Comparison of ENCODE assay signal across 10 cellular contexts in the genomic region with DNA sequence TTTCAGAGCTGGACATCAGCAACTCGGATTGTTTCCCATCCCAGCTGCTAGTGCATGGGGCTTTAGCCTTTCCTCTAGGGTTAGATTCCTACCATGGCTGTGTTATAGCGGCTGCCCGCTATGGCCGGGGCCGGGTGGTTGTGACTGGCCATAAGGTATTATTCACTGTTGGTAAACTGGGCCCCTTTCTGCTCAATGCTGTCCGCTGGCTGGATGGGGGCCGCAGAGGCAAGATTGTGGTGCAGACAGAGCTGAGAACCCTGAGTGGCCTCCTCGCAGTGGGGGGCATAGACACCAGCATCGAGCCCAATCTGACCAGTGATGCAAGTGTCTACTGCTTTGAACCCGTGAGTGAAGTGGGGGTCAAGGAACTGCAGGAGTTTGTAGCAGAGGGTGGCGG. TPM values are rescaled to one million over a fixed set of nuclear protein-coding genes. Genes with fewer than 3 reads are reported as not detected.
DNase-seq lines count a peak whose midpoint lies in the region; ATAC-seq, FAIRE-seq and TF ChIP-seq lines count a peak whose summit lies in the region.
"Not testable (repeated sequence)": the region's sequence is repeated elsewhere in the genome, so short reads cannot be mapped to it uniquely, and the experiment has no call there.
"Had no signal": no experiment of that assay in that cellular context is flagged by ENCODE, and none has a peak within 500 bp of the region (broad histone marks: within the 10 kb centered on the region; RNA-seq: fewer than 3 reads in every experiment).

No MANE protein-coding gene starts in this region.

- TF ChIP-seq EP300 in HepG2 (IDR thresholded peaks at IDR 0.05; ENCODE audit: low read depth in 2 of 2, low read length in 2 of 2); HepG2 (CRISPR knock-in tag; IDR thresholded peaks at IDR 0.05; ENCODE audit: borderline replicate concordance): not testable (repeated sequence)

- FAIRE-seq in bronchial epithelial cell (lab: Jason Lieb, UNC), result peak; percentile 40
- not testable (repeated sequence) for FAIRE-seq in HepG2 (lab: Jason Lieb, UNC)

- DNase-seq in bronchial epithelial cell (ENCODE audit: low read depth); HepG2 (ENCODE audit: low spot score); stimulated activated effector memory CD8-positive, alpha-beta T cell treated with anti-CD3 and anti-CD28 coated beads, Interleukin-12 subunit alpha, Interleukin-12 subunit beta, amount 100 ng/mL, for 72 hours (ENCODE audit: low spot score in 2 of 2): not testable (repeated sequence)
- DNase-seq in left cardiac atrium (peak; percentile 9), progenitor cell of endocrine pancreas (ENCODE audit: low spot score, unreplicated experiment) (peak; percentile 3), aorta (peak in 1 of 2 donors; percentile 25)

- in situ Hi-C loops in HepG2 (cut with HindIII; ENCODE audit: extremely low pct_ligation_motif_present, low pct_unique_long_range_greater_than_20kb), result not testable (repeated sequence)

- H3K4me3 Mint-ChIP-seq in progenitor cell of endocrine pancreas (ENCODE audit: low read depth); stimulated activated effector memory CD8-positive, alpha-beta T cell treated with anti-CD3 and anti-CD28 coated beads, Interleukin-12 subunit alpha, Interleukin-12 subunit beta, amount 100 ng/mL, for 72 hours: not testable (repeated sequence)

- WGBS in HepG2 (ENCODE audit: low lambda C conversion rate), result 49% methylated on average over 3 of the region's 11 CpGs
- 89 to 98% methylated on average over 4 of the region's 11 CpGs for WGBS in aorta, 2 donors

- not testable (repeated sequence) for H3K27me3 Mint-ChIP-seq in progenitor cell of endocrine pancreas

- H3K79me2 ChIP-seq in HepG2 (ENCODE audit: insufficient read depth, low read length), result not testable (repeated sequence)

- H3K36me3 Mint-ChIP-seq in progenitor cell of endocrine pancreas (ENCODE audit: insufficient read depth); stimulated activated effector memory CD8-positive, alpha-beta T cell treated with anti-CD3 and anti-CD28 coated beads, Interleukin-12 subunit alpha, Interleukin-12 subunit beta, amount 100 ng/mL, for 72 hours: not testable (repeated sequence)

- not testable (repeated sequence) for H3K4me2 ChIP-seq in HepG2 (ENCODE audit: low read depth, low read length)

- not testable (repeated sequence) for H3K4me3 ChIP-seq in bronchial epithelial cell (ENCODE audit: low read depth, low read length); HepG2 (replicated peaks in 1 of 3; ENCODE audit: insufficient read depth in 1 of 3, low read depth in 2 of 3, low read length in 3 of 3); aorta (ENCODE audit: low read length in 2 of 2)

- H3K9me3 ChIP-seq in HepG2 (ENCODE audit: low read length); aorta (ENCODE audit: control insufficient read depth, low read length): not testable (repeated sequence)

- CTCF ChIA-PET in HepG2 (lab: Yijun Ruan, JAX; ENCODE audit: low intra/inter-chr PET ratio, low total read pairs), result not testable (repeated sequence)

- H3K9ac ChIP-seq in HepG2 (ENCODE audit: insufficient read depth, low read depth, low read length), result not testable (repeated sequence)

- H3K36me3 ChIP-seq in bronchial epithelial cell (ENCODE audit: control insufficient read depth, insufficient read depth, low read length); HepG2 (replicated peaks in 1 of 2; ENCODE audit: control insufficient read depth in 1 of 2, insufficient read depth in 2 of 2, low read length in 2 of 2); aorta (ENCODE audit: control insufficient read depth in 1 of 2, insufficient read depth in 2 of 2, low read length in 1 of 2): not testable (repeated sequence)

- not testable (repeated sequence) for H3K27me3 ChIP-seq in bronchial epithelial cell (ENCODE audit: control insufficient read depth, insufficient read depth, low read length); HepG2 (ENCODE audit: control insufficient read depth in 1 of 2, insufficient read depth in 2 of 2, low read length in 2 of 2); aorta (ENCODE audit: control insufficient read depth in 1 of 2, insufficient read depth in 2 of 2, low read length in 1 of 2)

- H3K27ac ChIP-seq in HepG2 (ENCODE audit: extremely low read length, insufficient read depth, low read length); aorta (ENCODE audit: low read depth in 1 of 2, low read length in 2 of 2): not testable (repeated sequence)

- peak; percentile 21; the same call in 2 of the 3 replicates for ATAC-seq in SK-N-SH treated with all-trans-retinoic acid at 6 μM for 48 hours
- ATAC-seq in left cardiac atrium, result not testable (repeated sequence)
- ATAC-seq in HepG2, result peak; percentile 21; the same call in 1 of the 3 replicates
- ATAC-seq in stimulated activated effector memory CD8-positive, alpha-beta T cell treated with anti-CD3 and anti-CD28 coated beads, Interleukin-12 subunit alpha, Interleukin-12 subunit beta, amount 100 ng/mL, for 72 hours, result peak; percentile 42
- ATAC-seq in aorta (ENCODE audit: low FRiP score), result peak; percentile 45

- H3K4me1 ChIP-seq in HepG2 (ENCODE audit: insufficient read depth, low read length); aorta (ENCODE audit: control insufficient read depth in 1 of 2, insufficient read depth in 2 of 2, low read length in 2 of 2): not testable (repeated sequence)

- H4K20me1 ChIP-seq in HepG2 (ENCODE audit: insufficient read depth, low read length), result not testable (repeated sequence)

- not testable (repeated sequence) for H2AFZ ChIP-seq in HepG2 (ENCODE audit: low read length)

- POLR2A ChIA-PET in HepG2 (lab: Yijun Ruan, JAX), result not testable (repeated sequence)

- not testable (repeated sequence) for H3K27ac Mint-ChIP-seq in progenitor cell of endocrine pancreas; stimulated activated effector memory CD8-positive, alpha-beta T cell treated with anti-CD3 and anti-CD28 coated beads, Interleukin-12 subunit alpha, Interleukin-12 subunit beta, amount 100 ng/mL, for 72 hours

- not testable (repeated sequence) for BruUV-seq in HepG2 (replicated peaks; lab: Mats Ljungman, UMichigan)

- TF ChIP-seq POLR2A in HepG2 (IDR thresholded peaks at IDR 0.05; ENCODE audit: insufficient read depth in 1 of 2, low read depth in 2 of 2, low read length in 2 of 2), result not testable (repeated sequence)

- H3K9me3 Mint-ChIP-seq in progenitor cell of endocrine pancreas (ENCODE audit: low read depth); stimulated activated effector memory CD8-positive, alpha-beta T cell treated with anti-CD3 and anti-CD28 coated beads, Interleukin-12 subunit alpha, Interleukin-12 subunit beta, amount 100 ng/mL, for 72 hours: not testable (repeated sequence)

- not testable (repeated sequence) for TF ChIP-seq RAD21 in HepG2 (CRISPR knock-in tag; IDR thresholded peaks at IDR 0.05)

- TF ChIP-seq CTCF in bronchial epithelial cell (IDR thresholded peaks at IDR 0.05; ENCODE audit: insufficient read depth, low read length, severe bottlenecking); HepG2 (CRISPR knock-in tag; IDR thresholded peaks at IDR 0.05); progenitor cell of endocrine pancreas (IDR thresholded peaks at IDR 0.05; ENCODE audit: unreplicated experiment): not testable (repeated sequence)

- intact Hi-C loops in left cardiac atrium (cut with DNase I); HepG2 (cut with micrococcal nuclease; ENCODE audit: unreplicated experiment); aorta (cut with DNase I): not testable (repeated sequence)

- not testable (repeated sequence) for H3K4me1 Mint-ChIP-seq in progenitor cell of endocrine pancreas (ENCODE audit: low read depth); stimulated activated effector memory CD8-positive, alpha-beta T cell treated with anti-CD3 and anti-CD28 coated beads, Interleukin-12 subunit alpha, Interleukin-12 subunit beta, amount 100 ng/mL, for 72 hours

RNA-seq across cellular contexts. Expression of gene TCAF2, which starts 22.7 kb away (rescaled TPM):
- total RNA-seq in bronchial epithelial cell (1.1 and 2.3 TPM in 2 replicates), left cardiac atrium (under 1 TPM; 0.55 to 0.71 TPM), HepG2 (2016; rRNA removed; fragmentation: Illumina TruSeq; extraction: Trizol) (0.04 TPM in 1 of 2 replicates, not detected in the other), progenitor cell of endocrine pancreas (0.10 and 0.11 TPM in 2 replicates), aorta (1 to 10 TPM; 3.6 to 6.3 TPM)
- not detected in 2 replicates for total RNA-seq in HepG2 (2016; cell fraction: cytosol; rRNA removed; fragmentation: Illumina TruSeq; extraction: Trizol; ENCODE audit: low read depth)
- total RNA-seq in HepG2 (2016; cell fraction: insoluble cytoplasmic fraction; rRNA removed; fragmentation: Illumina TruSeq; extraction: Trizol), result 0.07 TPM in 1 of 2 replicates, not detected in the other
- total RNA-seq in HepG2 (2016; cell fraction: membrane; rRNA removed; fragmentation: Illumina TruSeq; extraction: Trizol), result 0.03 TPM in 1 of 2 replicates, not detected in the other
- total RNA-seq in HepG2 (2016; cell fraction: nucleus; rRNA removed; fragmentation: Illumina TruSeq; extraction: Trizol), result not detected in 2 replicates
- polyA plus RNA-seq in HepG2 (2011; rRNA removed) (1.8 and 2.8 TPM in 2 replicates), aorta (1 to 10 TPM in 1 of 2 donors, under 1 TPM in 1; 0.50 to 1.9 TPM)
- 1.4 and 2.0 TPM in 2 replicates for polyA plus RNA-seq in HepG2 (2011; cell fraction: cytosol; rRNA removed)
- polyA plus RNA-seq in HepG2 (2011; cell fraction: nucleus; rRNA removed), result 3.3 and 4.9 TPM in 2 replicates
- 0.38 and 0.40 TPM in 2 replicates for polyA plus RNA-seq in HepG2 (2012)
- polyA plus RNA-seq in HepG2 (2016; cell fraction: cytosol; fragmentation: Illumina TruSeq; extraction: Trizol; ENCODE audit: low read depth), result not detected in 2 replicates
- not detected in 2 replicates for polyA plus RNA-seq in HepG2 (2016; cell fraction: insoluble cytoplasmic fraction; fragmentation: Illumina TruSeq; extraction: Trizol; ENCODE audit: low read depth)
- polyA plus RNA-seq in HepG2 (2016; cell fraction: membrane; fragmentation: Illumina TruSeq; extraction: Trizol; ENCODE audit: low read depth), result not detected in 2 replicates
- polyA plus RNA-seq in HepG2 (2016; cell fraction: nucleus; fragmentation: Illumina TruSeq; extraction: Trizol; ENCODE audit: insufficient read depth, low read depth), result not detected in 2 replicates
- 0.98 and 5.5 TPM in 2 replicates for polyA minus RNA-seq in HepG2 (2011; rRNA and poly(A)+ RNA removed; ENCODE audit: low replicate concordance)
- 1.1 and 1.9 TPM in 2 replicates for polyA minus RNA-seq in HepG2 (2011; cell fraction: cytosol; rRNA and poly(A)+ RNA removed)
- 4.5 and 6.7 TPM in 2 replicates for polyA minus RNA-seq in HepG2 (2011; cell fraction: nucleus; rRNA and poly(A)+ RNA removed)

RNA-seq across cellular contexts. Expression of gene CTAGE15, which starts 26.5 kb away (rescaled TPM):
- 1.4 TPM in 1 of 2 replicates, not detected in the other for total RNA-seq in bronchial epithelial cell
- not detected for total RNA-seq in left cardiac atrium
- not detected in 2 replicates for total RNA-seq in HepG2 (2016; rRNA removed; fragmentation: Illumina TruSeq; extraction: Trizol)
- not detected in 2 replicates for total RNA-seq in HepG2 (2016; cell fraction: cytosol; rRNA removed; fragmentation: Illumina TruSeq; extraction: Trizol; ENCODE audit: low read depth)
- not detected in 2 replicates for total RNA-seq in HepG2 (2016; cell fraction: insoluble cytoplasmic fraction; rRNA removed; fragmentation: Illumina TruSeq; extraction: Trizol)
- not detected in 2 replicates for total RNA-seq in HepG2 (2016; cell fraction: membrane; rRNA removed; fragmentation: Illumina TruSeq; extraction: Trizol)
- total RNA-seq in HepG2 (2016; cell fraction: nucleus; rRNA removed; fragmentation: Illumina TruSeq; extraction: Trizol), result not detected in 2 replicates
- polyA plus RNA-seq in HepG2 (2011; rRNA removed), result not detected in 2 replicates
- polyA plus RNA-seq in HepG2 (2011; cell fraction: cytosol; rRNA removed), result not detected in 2 replicates
- polyA plus RNA-seq in HepG2 (2011; cell fraction: nucleus; rRNA removed), result not detected in 2 replicates
- polyA plus RNA-seq in HepG2 (2012), result not detected in 2 replicates
- not detected in 2 replicates for polyA plus RNA-seq in HepG2 (2016; cell fraction: cytosol; fragmentation: Illumina TruSeq; extraction: Trizol; ENCODE audit: low read depth)
- polyA plus RNA-seq in HepG2 (2016; cell fraction: insoluble cytoplasmic fraction; fragmentation: Illumina TruSeq; extraction: Trizol; ENCODE audit: low read depth), result not detected in 2 replicates
- not detected in 2 replicates for polyA plus RNA-seq in HepG2 (2016; cell fraction: membrane; fragmentation: Illumina TruSeq; extraction: Trizol; ENCODE audit: low read depth)
- polyA plus RNA-seq in HepG2 (2016; cell fraction: nucleus; fragmentation: Illumina TruSeq; extraction: Trizol; ENCODE audit: insufficient read depth, low read depth), result not detected in 2 replicates
- not detected in 2 replicates for polyA minus RNA-seq in HepG2 (2011; rRNA and poly(A)+ RNA removed; ENCODE audit: low replicate concordance)
- not detected in 2 replicates for polyA minus RNA-seq in HepG2 (2011; cell fraction: cytosol; rRNA and poly(A)+ RNA removed)
- polyA minus RNA-seq in HepG2 (2011; cell fraction: nucleus; rRNA and poly(A)+ RNA removed), result not detected in 2 replicates
- total RNA-seq in progenitor cell of endocrine pancreas, result 1.9 and 2.4 TPM in 2 replicates
- total RNA-seq in aorta, result under 1 TPM in 1 of 2 donors, not detected in 1; 0.99 TPM
- polyA plus RNA-seq in aorta, result not detected
- total RNA-seq: A673, GM23248, OCI-LY7 had no signal
- polyA plus RNA-seq: GM23248 had no signal
